Comparison of ENCODE assay signal across 22 cellular contexts in the genomic region with DNA sequence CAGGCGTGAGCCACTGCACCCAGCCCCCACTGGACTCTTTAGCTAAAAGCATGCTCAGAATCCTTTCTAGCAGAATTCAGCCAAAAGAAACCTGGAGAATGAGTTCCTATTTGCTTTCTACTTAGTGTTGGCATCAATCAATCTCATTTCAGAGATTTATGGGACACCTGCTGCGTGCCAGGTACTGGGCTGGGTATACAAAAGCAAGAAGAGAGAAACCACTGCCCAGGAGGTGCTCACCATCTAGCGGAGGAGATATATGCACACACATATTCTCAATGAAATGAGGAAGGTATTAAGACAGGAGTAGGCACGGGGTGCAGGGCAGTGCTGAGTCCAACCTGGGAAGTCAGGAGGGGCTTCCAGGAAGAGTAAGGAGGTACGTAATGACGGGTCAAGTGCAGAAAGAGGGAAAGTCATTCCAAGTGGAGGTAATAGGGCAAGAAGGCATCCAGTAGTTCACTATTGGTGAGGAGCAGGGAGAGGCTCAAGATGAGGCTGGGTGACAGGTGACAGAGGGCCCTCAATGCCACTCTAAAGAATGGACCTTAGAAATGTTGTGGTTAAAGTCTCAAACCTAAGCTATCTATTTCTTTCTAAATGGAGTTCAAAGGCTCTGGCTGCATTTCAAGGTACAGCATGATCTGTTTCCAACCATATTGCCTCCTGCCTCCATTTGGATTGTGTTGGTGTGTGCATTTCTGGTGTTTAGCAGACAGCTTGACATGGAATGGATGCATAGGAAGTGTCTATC. TPM values are rescaled to one million over a fixed set of nuclear protein-coding genes. Genes with fewer than 3 reads are reported as not detected.
DNase-seq lines count a peak whose midpoint lies in the region; ATAC-seq and TF ChIP-seq lines count a peak whose summit lies in the region.
"Had no signal": no experiment of that assay in that cellular context is flagged by ENCODE, and none has a peak within 500 bp of the region (broad histone marks: within the 10 kb centered on the region; RNA-seq: fewer than 3 reads in every experiment).

No MANE protein-coding gene starts in this region.

- intact Hi-C loops in mucosa of descending colon (cut with DNase I, micrococcal nuclease), result no loop called here

- TF ChIP-seq CTCF in LNCAP (IDR thresholded peaks at IDR 0.05) (peak; percentile 65; the same call in 1 of the 2 replicates), mucosa of descending colon (IDR thresholded peaks at IDR 0.05) (no peak)

- ATAC-seq in mucosa of descending colon, result peak; percentile 58
- no peak for ATAC-seq in stimulated activated naive CD8-positive, alpha-beta T cell treated with anti-CD3 and anti-CD28 coated beads, Interleukin-15, Interleukin-2, amounts not matched to agents 100 U/mL and 50 U/mL, for 24 hours
- ATAC-seq: activated T-cell treated with anti-CD3 and anti-CD28 coated beads, Interleukin-2, amount 50 U/mL, for 72 hours; gastrocnemius medialis; left lung had no signal

- DNase-seq in DMS153 (lab: John Stamatoyannopoulos, UW) (peak; percentile 78), SK-N-MC (ENCODE audit: low read depth, low spot score) (no peak), mucosa of descending colon (peak in 2 of 3 donors; percentile 36 to 60), NCI-H345 treated with DMSO at 0.1 percent for 48 hours (lab: John Stamatoyannopoulos, UW; ENCODE audit: unreplicated experiment) (no peak), activated gamma-delta T cell treated with Interleukin-2 at 50 U/mL for 16 hours (no peak)
- DNase-seq in stimulated activated naive CD4-positive, alpha-beta T cell treated with Interleukin-2 at 50 U/mL for 16 hours (lab: John Stamatoyannopoulos, UW), result no peak
- no peak for DNase-seq in stimulated activated naive CD8-positive, alpha-beta T cell treated with anti-CD3 and anti-CD28 coated beads, Interleukin-15, Interleukin-2, amounts not matched to agents 100 U/mL and 50 U/mL, for 24 hours
- DNase-seq: activated CD8-positive, alpha-beta memory T cell treated with anti-CD3 and anti-CD28 coated beads for 24 hours; activated naive CD8-positive, alpha-beta T cell treated with anti-CD3 and anti-CD28 coated beads for 36 hours; activated T-cell treated with anti-CD3 and anti-CD28 coated beads, Interleukin-2, amount 50 U/mL, for 72 hours; brain microvascular endothelial cell; Calu3; dorsolateral prefrontal cortex; gastrocnemius medialis; H9; left lung; naive B cell; SIG-M5; stimulated activated CD4-positive, alpha-beta T cell treated with anti-CD3 and anti-CD28 coated beads, Interleukin-4, amount 100 ng/mL, for 4 hours had no signal

- H3K4me3 ChIP-seq in SK-N-MC (no peak overlapping the region), mucosa of descending colon (no peak overlapping the region)
- H3K4me3 ChIP-seq: dorsolateral prefrontal cortex, gastrocnemius medialis, left lung had no signal

- H3K36me3 ChIP-seq in SK-N-MC (ENCODE audit: insufficient read depth, low read length) (no peaks in the 10 kb centered on the region), mucosa of descending colon (ENCODE audit: low read depth) (no peaks in the 10 kb centered on the region)
- H3K36me3 ChIP-seq: brain microvascular endothelial cell, gastrocnemius medialis, left lung had no signal

- peak overlapping the region; percentile 95 for H3K27ac ChIP-seq in SK-N-MC
- H3K27ac ChIP-seq: epithelial cell of prostate had no signal

- H3K9me3 ChIP-seq in SK-N-MC (ENCODE audit: low read depth, low read length) (no peaks in the 10 kb centered on the region), mucosa of descending colon (no peaks in the 10 kb centered on the region)
- H3K9me3 ChIP-seq: gastrocnemius medialis, left lung had no signal

- no peak overlapping the region for H3K9ac ChIP-seq in SK-N-MC (ENCODE audit: insufficient read length)
- H3K9ac ChIP-seq: parathyroid adenoma had no signal

- H3K4me1 ChIP-seq in mucosa of descending colon (ENCODE audit: low read depth), result no peaks in the 10 kb centered on the region

RNA-seq across cellular contexts. Expression of a gene that starts 22.1 kb away (rescaled TPM):
- 100 to 1,000 TPM in 2 of 3 donors, 10 to 100 TPM in 1; 67.1 to 122 (median 103) TPM for total RNA-seq in mucosa of descending colon

Comparison
In these comparisons a context has a peak if more than half of its experiments do, and no peak if none do; other contexts are left out.
1. DNase-seq: peak in DMS153 (single experiment) and mucosa of descending colon (2 of 3); none in SK-N-MC (single experiment), NCI-H345 treated with DMSO at 0.1 percent for 48 hours (single experiment), stimulated activated naive CD4-positive, alpha-beta T cell treated with Interleukin-2 at 50 U/mL for 16 hours (single experiment), stimulated activated naive CD8-positive, alpha-beta T cell treated with anti-CD3 and anti-CD28 coated beads, Interleukin-15, Interleukin-2, amounts not matched to agents 100 U/mL and 50 U/mL, for 24 hours (single experiment) and activated gamma-delta T cell treated with Interleukin-2 at 50 U/mL for 16 hours (single experiment).